15 cellular contexts compared by ENCODE assay signal in the genomic region with DNA sequence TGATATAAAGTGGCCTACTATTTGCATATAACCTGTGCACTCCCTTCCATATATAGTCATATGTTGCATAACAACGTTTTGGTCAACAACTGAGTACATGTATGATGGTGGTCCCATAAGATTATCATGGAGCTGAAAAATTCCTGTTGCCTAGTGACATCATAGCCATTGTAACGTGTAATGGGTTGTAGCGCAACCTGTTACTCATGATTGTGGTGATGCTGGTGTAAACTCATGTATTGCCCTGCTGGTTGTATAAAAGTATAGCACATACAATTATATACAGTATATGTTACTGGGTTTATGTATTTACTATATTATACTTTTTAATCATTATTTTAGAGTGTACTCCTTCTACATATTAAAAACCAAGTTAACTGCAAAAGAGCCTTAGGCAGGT.
"Had no signal": no experiment of that assay in that cellular context is flagged by ENCODE, and none has a peak within 500 bp of the region (broad histone marks: within the 10 kb centered on the region; RNA-seq: fewer than 3 reads in every experiment).

No MANE protein-coding gene starts in this region.

- H3K9me3 ChIP-seq: esophagus muscularis mucosa, sigmoid colon had no signal

- ATAC-seq: naive thymus-derived CD4-positive, alpha-beta T cell had no signal

- DNase-seq: effector CD4-positive, alpha-beta T cell; foreskin fibroblast; head of caudate nucleus; mammary epithelial cell; naive thymus-derived CD4-positive, alpha-beta T cell; posterior cingulate gyrus; sigmoid colon; stimulated activated CD4-positive, alpha-beta T cell treated with anti-CD3 and anti-CD28 coated beads, Interleukin-2, amount 100 ng/mL, for 24 hours; stimulated activated CD4-positive, alpha-beta T cell treated with anti-CD3 and anti-CD28 coated beads, Interleukin-4, amount 100 ng/mL, for 4 hours; stimulated activated naive CD4-positive, alpha-beta T cell treated with Interleukin-2 at 50 U/mL for 16 hours had no signal

- H3K4me3 ChIP-seq: coronary artery, esophagus muscularis mucosa, hepatocyte, sigmoid colon, skin epidermis had no signal

- H3K4me3 Mint-ChIP-seq: naive thymus-derived CD4-positive, alpha-beta T cell; neural crest cell had no signal

- H3K27ac ChIP-seq: esophagus muscularis mucosa, hepatocyte, sigmoid colon, skin epidermis had no signal

- H3K27me3 ChIP-seq: esophagus muscularis mucosa, hepatocyte, sigmoid colon had no signal

- H3K27me3 Mint-ChIP-seq: naive thymus-derived CD4-positive, alpha-beta T cell had no signal

- H3K9me3 Mint-ChIP-seq: naive thymus-derived CD4-positive, alpha-beta T cell; neural crest cell had no signal
